ENCODE assay signal across 19 cellular contexts in genomic region chr1:79517425-79518219, GRCh38.
"Had no signal": no experiment of that assay in that cellular context is flagged by ENCODE, and none has a peak within 500 bp of the region (broad histone marks: within the 10 kb centered on the region; RNA-seq: fewer than 3 reads in every experiment).

No MANE protein-coding gene starts in this region.

- H3K9me3 ChIP-seq: esophagus squamous epithelium, lower lobe of right lung, vagina had no signal

- H3K4me1 ChIP-seq: esophagus squamous epithelium, lower lobe of right lung, suprapubic skin, vagina had no signal

- DNase-seq: activated CD4-positive, alpha-beta memory T cell treated with anti-CD3 and anti-CD28 coated beads for 36 hours; activated CD4-positive, alpha-beta T cell treated with anti-CD3 and anti-CD28 coated beads for 36 hours; activated CD8-positive, alpha-beta memory T cell treated with anti-CD3 and anti-CD28 coated beads, Interleukin-2, amount 10 ng/mL, durations not matched to agents 7 days and 5 days; amygdala; caudate nucleus; effector memory CD8-positive, alpha-beta T cell; esophagus squamous epithelium; hypothalamus; islet precursor cell; left colon; lower lobe of right lung; right cardiac atrium; stimulated activated naive CD8-positive, alpha-beta T cell treated with anti-CD3 and anti-CD28 coated beads, Interleukin-15, amount 100 ng/mL, for 72 hours; trophoblast cell had no signal

- H3K4me3 ChIP-seq: esophagus squamous epithelium, lower lobe of right lung, skin epidermis, suprapubic skin, vagina had no signal

- H3K27ac ChIP-seq: esophagus squamous epithelium, lower lobe of right lung, skin epidermis, suprapubic skin, vagina had no signal

- H3K36me3 ChIP-seq: esophagus squamous epithelium, lower lobe of right lung, suprapubic skin, vagina had no signal

- ATAC-seq: activated CD4-positive, alpha-beta T cell treated with anti-CD3 and anti-CD28 coated beads for 36 hours; activated CD8-positive, alpha-beta memory T cell treated with anti-CD3 and anti-CD28 coated beads, Interleukin-2, amount 10 ng/mL, durations not matched to agents 7 days and 5 days; effector memory CD8-positive, alpha-beta T cell; left colon; lower lobe of right lung; right cardiac atrium; stimulated activated naive CD8-positive, alpha-beta T cell treated with anti-CD3 and anti-CD28 coated beads, Interleukin-15, amount 100 ng/mL, for 72 hours; WTC11 had no signal

- FAIRE-seq: TTC549 had no signal

- H3K27me3 ChIP-seq: esophagus squamous epithelium, suprapubic skin, vagina had no signal
